Comparison of ENCODE assay signal across 13 cellular contexts in the genomic region with DNA sequence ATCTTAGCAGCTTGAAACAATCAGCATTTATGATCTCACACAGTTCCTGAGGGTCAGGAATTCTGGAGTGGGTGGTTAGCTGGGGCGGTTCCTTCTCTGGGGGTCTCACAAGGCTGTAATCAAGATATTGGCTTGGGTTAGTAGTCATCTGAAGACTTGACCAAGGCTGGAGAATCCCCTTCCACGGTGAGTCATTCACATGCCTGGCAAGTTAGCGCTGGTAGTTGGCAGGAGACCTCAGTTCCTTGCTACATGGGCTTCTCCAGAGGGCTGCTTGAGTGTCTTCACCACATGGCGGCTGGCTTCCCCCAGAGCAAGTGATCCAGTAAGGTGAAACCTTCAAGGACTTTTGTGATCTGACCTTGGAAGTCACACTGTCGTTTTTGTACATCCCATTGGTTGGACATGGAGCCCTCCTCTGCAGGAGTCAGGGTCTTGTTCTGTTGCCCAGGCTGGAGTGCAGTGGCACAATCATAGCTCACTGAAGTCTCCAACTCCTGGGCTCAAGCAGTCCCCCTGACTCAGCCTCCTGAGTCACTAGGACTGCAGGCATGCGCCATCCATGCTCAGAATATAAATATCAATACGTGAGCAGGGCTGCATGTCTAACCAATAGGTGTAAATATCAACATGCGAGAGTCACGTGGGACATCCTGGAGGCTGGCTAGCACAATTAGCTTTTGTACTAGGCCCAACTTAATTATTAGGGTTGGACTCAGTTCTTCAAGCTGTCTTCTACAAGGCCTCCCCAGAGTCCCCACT. TPM values are rescaled to one million over a fixed set of nuclear protein-coding genes. Genes with fewer than 3 reads are reported as not detected.
DNase-seq lines count a peak whose midpoint lies in the region; ATAC-seq and TF ChIP-seq lines count a peak whose summit lies in the region.
"Had no signal": no experiment of that assay in that cellular context is flagged by ENCODE, and none has a peak within 500 bp of the region (broad histone marks: within the 10 kb centered on the region; RNA-seq: fewer than 3 reads in every experiment).

No MANE protein-coding gene starts in this region.

- WGBS in psoas muscle, 3 donors, result 68 to 77% (median 70%) methylated on average over 9 of the region's 9 CpGs

- no peaks in the 10 kb centered on the region for H3K36me3 ChIP-seq in psoas muscle (ENCODE audit: insufficient read depth in 1 of 2, low read depth in 1 of 2)
- H3K36me3 ChIP-seq: ascending aorta, heart right ventricle had no signal

- no peaks in the 10 kb centered on the region for H3K27me3 ChIP-seq in psoas muscle (ENCODE audit: insufficient read depth in 3 of 3, low read length in 2 of 3)
- H3K27me3 ChIP-seq: ascending aorta, heart right ventricle had no signal

- intact Hi-C loops in psoas muscle (cut with DNase I), result no loop called here

- ATAC-seq in psoas muscle (peak in 3 of 4 donors; percentile 48 to 69 (median 53)), HG03439 (IDR thresholded peaks at IDR 0.05; ENCODE audit: unreplicated experiment) (no peak), GM19395 (IDR thresholded peaks at IDR 0.05; ENCODE audit: unreplicated experiment) (no peak)

- H3K4me3 ChIP-seq in psoas muscle, result no peak overlapping the region
- H3K4me3 ChIP-seq: ascending aorta, heart right ventricle, smooth muscle cell had no signal

- H3K27ac ChIP-seq in epithelial cell of prostate (peak overlapping the region; percentile 39), psoas muscle (no peak overlapping the region), caudate nucleus (ENCODE audit: low read depth, low read length) (no peak overlapping the region)
- H3K27ac ChIP-seq: ascending aorta, heart right ventricle had no signal

- H3K9me3 ChIP-seq in psoas muscle, result no peaks in the 10 kb centered on the region
- H3K9me3 ChIP-seq: ascending aorta, heart right ventricle had no signal

- no peaks in the 10 kb centered on the region for H3K4me1 ChIP-seq in psoas muscle
- H3K4me1 ChIP-seq: ascending aorta had no signal

- DNase-seq in GM03348 (ENCODE audit: low spot score) (peak; percentile 79), RPMI7951 (ENCODE audit: low read depth) (peak; percentile 81), epithelial cell of prostate (ENCODE audit: low read depth, low spot score) (peak; percentile 55), psoas muscle (no peak), NCI-H524 (lab: John Stamatoyannopoulos, UW) (no peak), caudate nucleus (lab: John Stamatoyannopoulos, UW) (no peak)
- DNase-seq: heart right ventricle; NCI-H2171 treated with DMSO at 0.1 percent for 48 hours; stimulated activated naive B cell treated with anti-CD40 and anti-IgM and Interleukin-4, amounts not matched to agents 10 μg/mL and 1 μg/mL and 100 μg/mL, for 72 hours had no signal

- no peak for TF ChIP-seq CTCF in psoas muscle (IDR thresholded peaks at IDR 0.05)

RNA-seq across cellular contexts. Expression of a gene that starts 7.2 kb away (rescaled TPM):
- 50.8 and 52.9 TPM in 2 replicates for total RNA-seq in RPMI7951 (2014; rRNA removed; shearing (Covaris generic))
- total RNA-seq in psoas muscle, result 1 to 10 TPM; 2.1 to 8.3 (median 3.0) TPM
- 1 to 10 TPM; 1.2 to 2.0 (median 1.3) TPM for polyA plus RNA-seq in psoas muscle

RNA-seq across cellular contexts. Expression of a gene that starts 15.3 kb away (rescaled TPM):
- 35.9 TPM in 2 replicates for total RNA-seq in RPMI7951 (2014; rRNA removed; shearing (Covaris generic))
- 10 to 100 TPM; 43.2 to 59.7 (median 46.7) TPM for total RNA-seq in psoas muscle
- 10 to 100 TPM; 12.8 to 33.7 (median 19.3) TPM for polyA plus RNA-seq in psoas muscle

RNA-seq across cellular contexts. Expression of a gene that starts 34.6 kb away (rescaled TPM):
- 45.1 and 52.0 TPM in 2 replicates for total RNA-seq in RPMI7951 (2014; rRNA removed; shearing (Covaris generic))
- total RNA-seq in psoas muscle, result 10 to 100 TPM; 42.8 to 56.0 (median 47.5) TPM
- polyA plus RNA-seq in psoas muscle, result 10 to 100 TPM; 33.8 to 52.0 (median 40.5) TPM

Comparison
In these comparisons a context has a peak if more than half of its experiments do, and no peak if none do; other contexts are left out.
1. DNase-seq: peak in GM03348 (single experiment), RPMI7951 (single experiment) and epithelial cell of prostate (single experiment); none in psoas muscle (0 of 2), NCI-H524 (0 of 2) and caudate nucleus (0 of 61).
2. ATAC-seq: peak in psoas muscle (3 of 4); none in HG03439 (single experiment) and GM19395 (single experiment).